12 cellular contexts compared by ENCODE assay signal in the genomic region with DNA sequence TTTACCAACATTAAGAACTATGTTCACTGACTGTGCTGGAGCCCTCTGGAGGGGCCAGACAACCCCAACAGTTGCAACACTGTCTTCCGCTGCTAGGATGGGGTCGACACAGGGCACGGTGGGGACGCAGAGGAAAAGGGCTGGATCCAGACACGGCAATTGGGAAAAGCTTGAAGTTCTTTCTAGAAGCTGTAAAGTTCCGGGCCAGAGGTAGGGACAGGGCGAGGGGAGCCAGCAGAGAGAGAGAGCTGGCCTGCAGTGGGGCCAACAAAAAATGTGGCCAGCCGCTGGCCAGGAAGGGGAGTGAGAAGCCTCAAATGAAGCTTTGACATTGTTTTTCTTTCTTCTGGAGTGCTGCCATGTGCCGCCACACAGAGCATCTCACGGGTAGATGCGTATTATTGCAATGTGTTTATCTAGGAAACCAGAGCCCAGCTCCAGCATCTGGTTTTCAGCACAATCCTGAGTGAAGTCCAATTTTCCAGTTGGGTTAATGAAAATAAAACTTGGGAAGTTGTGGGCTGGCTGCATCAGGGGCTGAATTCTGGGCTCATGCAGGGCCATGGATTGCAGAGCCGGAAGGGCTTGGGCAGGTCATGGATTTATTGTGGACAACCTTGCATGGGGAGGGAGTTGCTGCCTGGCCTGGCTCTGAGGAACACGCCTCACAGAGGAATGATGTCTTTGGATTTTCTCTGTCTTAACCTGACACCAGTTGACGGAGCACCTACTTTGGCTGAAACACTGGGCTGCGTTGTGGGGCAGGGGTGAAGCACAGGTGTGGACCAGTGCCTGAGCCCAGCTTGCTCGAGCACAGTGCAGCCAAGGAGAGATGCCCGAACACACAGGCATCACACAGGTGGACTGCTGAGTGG.
A peak's percentile ranks its signal among the peaks of the same experiment; 100 is the strongest.
DNase-seq lines count a peak whose midpoint lies in the region; ATAC-seq and TF ChIP-seq lines count a peak whose summit lies in the region.
"Had no signal": no experiment of that assay in that cellular context is flagged by ENCODE, and none has a peak within 500 bp of the region (broad histone marks: within the 10 kb centered on the region; RNA-seq: fewer than 3 reads in every experiment).

No MANE protein-coding gene starts in this region.

- H3K4me3 ChIP-seq in breast epithelium (no peak overlapping the region), mammary epithelial cell (replicated peaks in 1 of 3; ENCODE audit: insufficient read depth in 1 of 3, low read depth in 2 of 3, low read length in 3 of 3) (no peak overlapping the region), fibroblast of lung (replicated peaks in 1 of 4; ENCODE audit: control extremely low read depth in 1 of 4, insufficient read depth in 1 of 4, low read depth in 3 of 4, low read length in 4 of 4) (no peak overlapping the region), uterus (no peak overlapping the region), HAP-1 (no peak overlapping the region)
- H3K4me3 ChIP-seq: BLaER1 had no signal

- H3K27me3 ChIP-seq in breast epithelium (no peaks in the 10 kb centered on the region), mammary epithelial cell (ENCODE audit: insufficient read depth, low read length) (peaks cover 3% of the 10 kb centered on the region), fibroblast of lung (ENCODE audit: control insufficient read depth, insufficient read depth, low read length) (no peaks in the 10 kb centered on the region), uterus (no peaks in the 10 kb centered on the region), HAP-1 (ENCODE audit: low read depth) (no peaks in the 10 kb centered on the region)
- H3K27me3 ChIP-seq: BLaER1 had no signal

- dilution Hi-C loops in mammary epithelial cell (cut with HindIII; ENCODE audit: low sequenced_read_pairs): no loop called here

- no peak for DNase-seq in breast epithelium (ENCODE audit: low spot score in 2 of 2)
- no peak for DNase-seq in mammary epithelial cell
- peak; percentile 93 to 97 for DNase-seq in fibroblast of lung (ENCODE audit: low read depth in 2 of 2)
- no peak for DNase-seq in omental fat pad (ENCODE audit: low spot score)
- peak; percentile 76 to 84 for DNase-seq in uterus
- DNase-seq in glutamatergic neuron: no peak
- no peak for DNase-seq in HAP-1 (ENCODE audit: low spot score in 2 of 2)
- no peak for DNase-seq in G401 (ENCODE audit: low spot score)
- DNase-seq: activated T-cell treated with anti-CD3 and anti-CD28 coated beads, Interleukin-2, amount 50 U/mL, for 72 hours; naive B cell; T-helper 17 cell had no signal

- CTCF ChIA-PET in mammary epithelial cell (lab: Charles Lee; ENCODE audit: low non-redundant PET): no interaction called here

- peaks cover 2% of the 10 kb centered on the region for H3K27me3 Mint-ChIP-seq in glutamatergic neuron (ENCODE audit: unreplicated experiment)

- ATAC-seq in omental fat pad (ENCODE audit: low FRiP score): peak; percentile 73
- ATAC-seq: activated T-cell treated with anti-CD3 and anti-CD28 coated beads, Interleukin-2, amount 50 U/mL, for 72 hours; T-helper 17 cell had no signal

- BruUV-seq in mammary epithelial cell (replicated peaks; lab: Mats Ljungman, UMichigan): no TSS peak

- H2AFZ ChIP-seq in mammary epithelial cell (ENCODE audit: low read depth, low read length) (no peak overlapping the region), fibroblast of lung (ENCODE audit: low read length) (no peak overlapping the region)

- H3K27ac Mint-ChIP-seq in glutamatergic neuron (ENCODE audit: unreplicated experiment): no peak overlapping the region
- H3K27ac Mint-ChIP-seq: activated T-cell treated with anti-CD3 and anti-CD28 coated beads, Interleukin-2, amount 50 U/mL, for 72 hours; T-helper 17 cell had no signal

- intact Hi-C loops in breast epithelium (cut with DNase I; ENCODE audit: low total_unique reads) (no loop called here), mammary epithelial cell (cut with micrococcal nuclease) (no loop called here), uterus (cut with DNase I; ENCODE audit: low total_unique reads) (no loop called here)

- H3K79me2 ChIP-seq in mammary epithelial cell (ENCODE audit: insufficient read depth, low read length) (no peaks in the 10 kb centered on the region), fibroblast of lung (ENCODE audit: control insufficient read depth, insufficient read depth, low read length) (no peaks in the 10 kb centered on the region)

- H4K20me1 ChIP-seq in mammary epithelial cell (ENCODE audit: insufficient read depth, low read length): no peaks in the 10 kb centered on the region
- no peaks in the 10 kb centered on the region for H4K20me1 ChIP-seq in fibroblast of lung (ENCODE audit: control insufficient read depth, extremely low read depth, insufficient read depth, low read length)
- H4K20me1 ChIP-seq: BLaER1 had no signal

- H3K9me3 Mint-ChIP-seq in glutamatergic neuron (ENCODE audit: unreplicated experiment): no peaks in the 10 kb centered on the region
- H3K9me3 Mint-ChIP-seq: activated T-cell treated with anti-CD3 and anti-CD28 coated beads, Interleukin-2, amount 50 U/mL, for 72 hours had no signal

- WGBS in mammary epithelial cell (ENCODE audit: low coverage, missing lambda C conversion rate): 84% methylated on average over 12 of the region's 17 CpGs

- no peaks in the 10 kb centered on the region for H3K4me1 Mint-ChIP-seq in glutamatergic neuron (ENCODE audit: low read depth, unreplicated experiment)
- H3K4me1 Mint-ChIP-seq: naive B cell had no signal

- H3K27ac ChIP-seq in breast epithelium: peak overlapping the region; percentile 48 to 83
- H3K27ac ChIP-seq in mammary epithelial cell (ENCODE audit: insufficient read depth, low read depth, low read length): no peak overlapping the region
- H3K27ac ChIP-seq in fibroblast of lung (ENCODE audit: insufficient read depth, low read length): peak overlapping the region; percentile 90
- H3K27ac ChIP-seq in uterus: peak overlapping the region; percentile 70 to 82
- H3K27ac ChIP-seq: BLaER1 had no signal

- H3K4me2 ChIP-seq in mammary epithelial cell (ENCODE audit: insufficient read depth, low read depth, low read length): no peak overlapping the region
- H3K4me2 ChIP-seq in fibroblast of lung (ENCODE audit: extremely low read depth, insufficient read depth, low read length): peak overlapping the region; percentile 56
- H3K4me2 ChIP-seq: BLaER1 had no signal

- H3K9ac ChIP-seq in mammary epithelial cell (ENCODE audit: insufficient read depth, low read length) (no peak overlapping the region), fibroblast of lung (ENCODE audit: insufficient read depth, low read length) (no peak overlapping the region)
- H3K9ac ChIP-seq: BLaER1 had no signal

- H3K9me3 ChIP-seq in breast epithelium (no peaks in the 10 kb centered on the region), mammary epithelial cell (replicated peaks; ENCODE audit: insufficient read depth, low read length) (no peaks in the 10 kb centered on the region), fibroblast of lung (ENCODE audit: control insufficient read depth, insufficient read depth, low read depth, low read length) (no peaks in the 10 kb centered on the region), uterus (no peaks in the 10 kb centered on the region), HAP-1 (peaks cover 4% of the 10 kb centered on the region)
- H3K9me3 ChIP-seq: BLaER1 had no signal

- in situ Hi-C loops in mammary epithelial cell (cut with MboI; ENCODE audit: low sequenced_read_pairs in 2 of 2) (no loop called here), HAP-1 (cut with MboI; ENCODE audit: low sequenced_read_pairs) (no loop called here), G401 (cut with HindIII; ENCODE audit: low sequenced_read_pairs) (no loop called here)

- H3K4me1 ChIP-seq in breast epithelium: no peaks in the 10 kb centered on the region
- no peaks in the 10 kb centered on the region for H3K4me1 ChIP-seq in mammary epithelial cell (ENCODE audit: insufficient read depth, low read length)
- H3K4me1 ChIP-seq in fibroblast of lung (ENCODE audit: control insufficient read depth, extremely low read depth, insufficient read depth, low read length): peaks cover 30% of the 10 kb centered on the region
- H3K4me1 ChIP-seq in uterus: peaks cover 0 to 9% of the 10 kb centered on the region in 2 donors
- H3K4me1 ChIP-seq in HAP-1: peaks cover 12% of the 10 kb centered on the region
- H3K4me1 ChIP-seq: BLaER1 had no signal

- peaks cover 4% of the 10 kb centered on the region for H3K36me3 Mint-ChIP-seq in glutamatergic neuron (ENCODE audit: unreplicated experiment)

- H3K36me3 ChIP-seq in breast epithelium (no peaks in the 10 kb centered on the region), mammary epithelial cell (ENCODE audit: insufficient read depth, low read length) (no peaks in the 10 kb centered on the region), fibroblast of lung (ENCODE audit: control insufficient read depth, insufficient read depth, low read length) (no peaks in the 10 kb centered on the region), uterus (no peaks in the 10 kb centered on the region), HAP-1 (replicated peaks) (no peaks in the 10 kb centered on the region)
- H3K36me3 ChIP-seq: BLaER1 had no signal

- no peak for TF ChIP-seq POLR2A in breast epithelium (IDR thresholded peaks at IDR 0.05)
- TF ChIP-seq POLR2A in uterus (IDR thresholded peaks at IDR 0.05): no peak

- no peak for TF ChIP-seq CTCF in breast epithelium (IDR thresholded peaks at IDR 0.05)
- TF ChIP-seq CTCF in mammary epithelial cell (conservative IDR thresholded peaks at IDR 0.05 in 1 of 2, IDR thresholded peaks at IDR 0.05 in 1 of 2; ENCODE audit: extremely low read depth in 1 of 2, insufficient read depth in 1 of 2, low read depth in 1 of 2, low read length in 2 of 2): no peak
- peak in 1 of 2 donors; percentile 17 for TF ChIP-seq CTCF in fibroblast of lung (conservative IDR thresholded peaks at IDR 0.05 in 1 of 2, IDR thresholded peaks at IDR 0.05 in 1 of 2; ENCODE audit: low read depth in 1 of 2, low read length in 2 of 2)
- TF ChIP-seq CTCF in omental fat pad (IDR thresholded peaks at IDR 0.05): no peak
- no peak for TF ChIP-seq CTCF in uterus (IDR thresholded peaks at IDR 0.05)
- TF ChIP-seq CTCF in glutamatergic neuron (IDR thresholded peaks at IDR 0.05; ENCODE audit: partially characterized antibody, unreplicated experiment): no peak

- no peak overlapping the region for H3K4me3 Mint-ChIP-seq in glutamatergic neuron (ENCODE audit: unreplicated experiment)
- H3K4me3 Mint-ChIP-seq: activated T-cell treated with anti-CD3 and anti-CD28 coated beads, Interleukin-2, amount 50 U/mL, for 72 hours; naive B cell; T-helper 17 cell had no signal

Comparison
In these comparisons a context has a peak if more than half of its experiments do, and no peak if none do; other contexts are left out.
1. DNase-seq: peak in fibroblast of lung (2 of 2) and uterus (2 of 2); none in breast epithelium (0 of 2), mammary epithelial cell (single experiment), omental fat pad (single experiment), glutamatergic neuron (single experiment), HAP-1 (0 of 2) and G401 (single experiment).